1 cellular context compared by ENCODE assay signal in the genomic region with DNA sequence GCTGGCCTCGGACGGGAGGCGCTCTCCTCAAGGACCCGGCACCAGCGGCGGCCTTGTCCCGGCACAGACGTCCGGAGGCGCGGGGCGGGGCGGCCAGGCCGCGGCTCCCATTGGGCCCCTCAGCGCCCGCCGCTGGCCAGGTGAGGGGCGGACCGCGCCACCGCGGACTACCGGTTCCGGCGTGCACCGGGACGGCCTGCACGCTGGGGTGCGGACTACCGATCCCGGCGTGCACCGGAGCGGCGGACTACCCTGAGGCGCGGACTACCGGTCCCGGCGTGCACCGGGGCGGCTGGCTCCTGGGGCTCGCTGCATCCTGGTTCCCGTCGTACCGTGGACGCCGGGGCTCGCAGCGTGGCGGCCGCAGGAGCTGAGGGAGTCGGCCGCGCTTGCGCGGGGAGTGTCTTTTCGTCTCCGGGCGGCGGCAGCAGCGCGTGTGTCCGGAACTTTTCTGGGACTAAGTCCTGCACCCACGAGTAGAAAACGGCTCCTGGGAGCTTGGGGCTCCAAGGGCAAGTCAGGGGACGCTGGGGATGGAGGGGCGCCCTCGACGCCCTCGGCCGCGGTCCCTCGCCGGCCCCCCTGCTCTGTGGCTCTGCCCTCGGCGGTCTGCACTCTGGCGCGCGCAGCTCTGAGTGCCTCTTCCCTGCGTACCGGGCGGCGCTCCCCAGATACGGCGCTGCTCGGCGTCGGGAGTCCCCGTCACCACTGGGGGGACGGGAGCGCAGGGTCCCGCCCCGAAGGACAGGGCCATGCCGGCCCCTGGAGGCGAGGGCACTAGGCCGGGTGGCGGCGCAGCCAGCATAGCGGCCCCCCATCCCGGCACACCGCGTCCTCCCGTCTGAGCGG.
TF ChIP-seq lines count a peak whose summit lies in the region.

Gene LETM1, minus strand, starts transcription at position 86 of the 849 bp plus-strand sequence. CDS start 206 bp downstream, outside the sequence.

TF ChIP-seq in WTC11, 78 proteins besides CTCF, POLR2A, EP300 and RAD21 (continued from another document and continues in another):
- TF ChIP-seq STAT6 (CRISPR knock-in tag; conservative IDR thresholded peaks at IDR 0.05; ENCODE audit: low read depth) (no peak), TEAD4 (CRISPR knock-in tag; IDR thresholded peaks at IDR 0.05) (no peak), TP53 (CRISPR knock-in tag; IDR thresholded peaks at IDR 0.05) (peak; percentile 24; the same call in 1 of the 2 replicates), AFF4 (CRISPR knock-in tag; IDR thresholded peaks at IDR 0.05; ENCODE audit: borderline replicate concordance) (no peak), JUN (CRISPR knock-in tag; IDR thresholded peaks at IDR 0.05) (no peak), ZNF425 (CRISPR knock-in tag; conservative IDR thresholded peaks at IDR 0.05) (no peak), EMX1 (CRISPR knock-in tag; IDR thresholded peaks at IDR 0.05) (no peak), SMAD4 (CRISPR knock-in tag; IDR thresholded peaks at IDR 0.05) (no peak), ZNF317 (CRISPR knock-in tag; IDR thresholded peaks at IDR 0.05; ENCODE audit: borderline replicate concordance, low read depth) (no peak), TCF7 (CRISPR knock-in tag; IDR thresholded peaks at IDR 0.05; ENCODE audit: low read depth) (no peak), ZNF219 (CRISPR knock-in tag; IDR thresholded peaks at IDR 0.05; ENCODE audit: borderline replicate concordance) (0 out of 2 replicates have a peak, but pooled peaks have one; percentile 56), NR1H2 (CRISPR knock-in tag; IDR thresholded peaks at IDR 0.05) (no peak), CDX4 (CRISPR knock-in tag; IDR thresholded peaks at IDR 0.05; ENCODE audit: borderline replicate concordance) (no peak), ZMAT4 (CRISPR knock-in tag; IDR thresholded peaks at IDR 0.05) (no peak), CREB1 (CRISPR knock-in tag; IDR thresholded peaks at IDR 0.05) (no peak), GRHL2 (CRISPR knock-in tag; IDR thresholded peaks at IDR 0.05; ENCODE audit: insufficient replicate concordance, severe bottlenecking) (no peak), TEAD1 (CRISPR knock-in tag; IDR thresholded peaks at IDR 0.05) (peak; percentile 69; the same call in 1 of the 2 replicates), HMGXB4 (CRISPR knock-in tag; IDR thresholded peaks at IDR 0.05) (peak; percentile 67), ZBTB21 (CRISPR knock-in tag; IDR thresholded peaks at IDR 0.05; ENCODE audit: borderline replicate concordance) (no peak), ZNF138 (CRISPR knock-in tag; conservative IDR thresholded peaks at IDR 0.05) (no peak), ZNF281 (CRISPR knock-in tag; IDR thresholded peaks at IDR 0.05) (no peak), IRF1 (CRISPR knock-in tag; IDR thresholded peaks at IDR 0.05) (no peak), FOXJ3 (CRISPR knock-in tag; IDR thresholded peaks at IDR 0.05; ENCODE audit: borderline replicate concordance) (no peak), ATF2 (CRISPR knock-in tag; IDR thresholded peaks at IDR 0.05; ENCODE audit: borderline replicate concordance, low read depth) (no peak), FOXP1 (CRISPR knock-in tag; IDR thresholded peaks at IDR 0.05; ENCODE audit: borderline replicate concordance) (0 out of 2 replicates have a peak, but pooled peaks have one; percentile 38), ESRRA (CRISPR knock-in tag; IDR thresholded peaks at IDR 0.05; ENCODE audit: borderline replicate concordance) (peak; percentile 70), RORB (CRISPR knock-in tag; IDR thresholded peaks at IDR 0.05) (no peak)
- TF ChIP-seq, protein P1, sequence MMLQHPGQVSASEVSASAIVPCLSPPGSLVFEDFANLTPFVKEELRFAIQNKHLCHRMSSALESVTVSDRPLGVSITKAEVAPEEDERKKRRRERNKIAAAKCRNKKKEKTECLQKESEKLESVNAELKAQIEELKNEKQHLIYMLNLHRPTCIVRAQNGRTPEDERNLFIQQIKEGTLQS (CRISPR knock-in tag; conservative IDR thresholded peaks at IDR 0.05) = no peak
- TF ChIP-seq, protein P2, sequence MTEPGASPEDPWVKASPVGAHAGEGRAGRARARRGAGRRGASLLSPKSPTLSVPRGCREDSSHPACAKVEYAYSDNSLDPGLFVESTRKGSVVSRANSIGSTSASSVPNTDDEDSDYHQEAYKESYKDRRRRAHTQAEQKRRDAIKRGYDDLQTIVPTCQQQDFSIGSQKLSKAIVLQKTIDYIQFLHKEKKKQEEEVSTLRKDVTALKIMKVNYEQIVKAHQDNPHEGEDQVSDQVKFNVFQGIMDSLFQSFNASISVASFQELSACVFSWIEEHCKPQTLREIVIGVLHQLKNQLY (CRISPR knock-in tag; IDR thresholded peaks at IDR 0.05) = no peak
- TF ChIP-seq, protein P3, sequence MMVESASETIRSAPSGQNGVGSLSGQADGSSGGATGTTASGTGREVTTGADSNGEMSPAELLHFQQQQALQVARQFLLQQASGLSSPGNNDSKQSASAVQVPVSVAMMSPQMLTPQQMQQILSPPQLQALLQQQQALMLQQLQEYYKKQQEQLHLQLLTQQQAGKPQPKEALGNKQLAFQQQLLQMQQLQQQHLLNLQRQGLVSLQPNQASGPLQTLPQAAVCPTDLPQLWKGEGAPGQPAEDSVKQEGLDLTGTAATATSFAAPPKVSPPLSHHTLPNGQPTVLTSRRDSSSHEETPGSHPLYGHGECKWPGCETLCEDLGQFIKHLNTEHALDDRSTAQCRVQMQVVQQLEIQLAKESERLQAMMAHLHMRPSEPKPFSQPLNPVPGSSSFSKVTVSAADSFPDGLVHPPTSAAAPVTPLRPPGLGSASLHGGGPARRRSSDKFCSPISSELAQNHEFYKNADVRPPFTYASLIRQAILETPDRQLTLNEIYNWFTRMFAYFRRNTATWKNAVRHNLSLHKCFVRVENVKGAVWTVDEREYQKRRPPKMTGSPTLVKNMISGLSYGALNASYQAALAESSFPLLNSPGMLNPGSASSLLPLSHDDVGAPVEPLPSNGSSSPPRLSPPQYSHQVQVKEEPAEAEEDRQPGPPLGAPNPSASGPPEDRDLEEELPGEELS (CRISPR knock-in tag; IDR thresholded peaks at IDR 0.05) = peak; percentile 0; the same call in 1 of the 2 replicates
